1 cellular context compared by ENCODE assay signal in genomic region chr15:72271221-72271620, GRCh38.
TF ChIP-seq lines count a peak whose summit lies in the region.

No MANE protein-coding gene starts in this region.

TF ChIP-seq in SK-N-SH treated with all-trans-retinoic acid at 6 μM for 48 hours, 23 proteins besides CTCF, POLR2A, EP300 and RAD21 (continued from another document):
- TF ChIP-seq ZC3H10 (CRISPR knock-in tag; IDR thresholded peaks at IDR 0.05): no peak
- no peak for TF ChIP-seq SNAI2 (CRISPR knock-in tag; IDR thresholded peaks at IDR 0.05)
- no peak for TF ChIP-seq TOX (CRISPR knock-in tag; IDR thresholded peaks at IDR 0.05; ENCODE audit: borderline replicate concordance)
- no peak for TF ChIP-seq CSDC2 (CRISPR knock-in tag; IDR thresholded peaks at IDR 0.05)
- no peak for TF ChIP-seq CSRNP3 (CRISPR knock-in tag; IDR thresholded peaks at IDR 0.05)
- TF ChIP-seq ZNF70 (CRISPR knock-in tag; IDR thresholded peaks at IDR 0.05): no peak
- no peak for TF ChIP-seq PATZ1 (CRISPR knock-in tag; IDR thresholded peaks at IDR 0.05; ENCODE audit: borderline replicate concordance)
- no peak for TF ChIP-seq ZNF8 (CRISPR knock-in tag; IDR thresholded peaks at IDR 0.05)
